In genomic region chr3:124318014-124318413, GRCh38 we compare ENCODE assay signal across 14 cellular contexts.
DNase-seq lines count a peak whose midpoint lies in the region; ATAC-seq and TF ChIP-seq lines count a peak whose summit lies in the region.
"Had no signal": no experiment of that assay in that cellular context is flagged by ENCODE, and none has a peak within 500 bp of the region (broad histone marks: within the 10 kb centered on the region; RNA-seq: fewer than 3 reads in every experiment).

No MANE protein-coding gene starts in this region.

- TF ChIP-seq CTCF in CD8-positive, alpha-beta T cell (IDR thresholded peaks at IDR 0.05): no peak
- TF ChIP-seq CTCF in lower lobe of right lung (IDR thresholded peaks at IDR 0.05): no peak

- peak; percentile 97 for DNase-seq in G401 (ENCODE audit: low spot score)
- peak; percentile 54 for DNase-seq in RPMI7951 (ENCODE audit: low read depth)
- peak; percentile 40 for DNase-seq in mesendoderm
- no peak for DNase-seq in CD8-positive, alpha-beta T cell
- DNase-seq in DMS53 (lab: John Stamatoyannopoulos, UW): no peak
- DNase-seq in lower lobe of right lung: no peak
- DNase-seq: AML-193, HCEC 1CT, Karpas-422, NCI-H2029 treated with DMSO at 0.1 percent for 48 hours, SIG-M5 had no signal

- H3K9me3 ChIP-seq in BLaER1 (no peaks in the 10 kb centered on the region), lower lobe of right lung (no peaks in the 10 kb centered on the region)
- no peaks in the 10 kb centered on the region for H3K9me3 ChIP-seq in CD8-positive, alpha-beta T cell (ENCODE audit: low read length)

- H3K56ac ChIP-seq in mesendoderm (ENCODE audit: low read length): no peak overlapping the region

- H3K27ac ChIP-seq in BLaER1: peak overlapping the region; percentile 51; the same call in 1 of the 2 replicates
- no peak overlapping the region for H3K27ac ChIP-seq in mesendoderm (ENCODE audit: low read depth, low read length)
- no peak overlapping the region for H3K27ac ChIP-seq in CD8-positive, alpha-beta T cell (ENCODE audit: low read depth, low read length)
- no peak overlapping the region for H3K27ac ChIP-seq in lower lobe of right lung

- H4K5ac ChIP-seq in mesendoderm (ENCODE audit: low read length): no peak overlapping the region

- no CpG with 5 or more reads among the region's 3 CpGs for WGBS in mesendoderm (ENCODE audit: extremely low coverage, insufficient coverage, low lambda C conversion rate)

- CTCF ChIA-PET in CD8-positive, alpha-beta T cell (lab: Charles Lee): interaction anchor here (1.3 kb wide), 1 partner anchor 12 kb away, joined by 3 read pairs; no protein-coding TSS in a partner anchor

- intact Hi-C loops in CD8-positive, alpha-beta T cell (cut with DNase I, micrococcal nuclease): no loop called here
- intact Hi-C loops in lower lobe of right lung (cut with DNase I): no loop called here

- no peak overlapping the region for H3K9ac ChIP-seq in BLaER1
- H3K9ac ChIP-seq in mesendoderm (ENCODE audit: low read length): no peak overlapping the region

- H3K4ac ChIP-seq in mesendoderm (ENCODE audit: low read depth, low read length): no peak overlapping the region

- no peak overlapping the region for H2AK5ac ChIP-seq in mesendoderm (ENCODE audit: low read length)

- H2BK5ac ChIP-seq in mesendoderm (ENCODE audit: low read length): no peak overlapping the region

- H3K36me3 Mint-ChIP-seq in CD8-positive, alpha-beta T cell: no peaks in the 10 kb centered on the region

- H3K27me3 ChIP-seq in BLaER1 (no peaks in the 10 kb centered on the region), mesendoderm (ENCODE audit: insufficient read depth, low read length, poor library complexity) (no peaks in the 10 kb centered on the region), lower lobe of right lung (ENCODE audit: low read depth) (no peaks in the 10 kb centered on the region)
- H3K27me3 ChIP-seq in CD8-positive, alpha-beta T cell (ENCODE audit: insufficient read depth, low read length): no peaks in the 10 kb centered on the region

- H3K18ac ChIP-seq in mesendoderm (ENCODE audit: low read length): no peak overlapping the region

- H3K36me3 ChIP-seq in BLaER1 (0 out of 2 replicates have a peak, but pooled peaks cover 5% of the 10 kb centered on the region), mesendoderm (ENCODE audit: control insufficient read depth, insufficient read depth, low read length) (no peaks in the 10 kb centered on the region), lower lobe of right lung (no peaks in the 10 kb centered on the region)
- H3K36me3 ChIP-seq in CD8-positive, alpha-beta T cell (ENCODE audit: insufficient read depth, low read length): no peaks in the 10 kb centered on the region

- POLR2A ChIA-PET in CD8-positive, alpha-beta T cell (lab: Charles Lee): no interaction called here

- no peaks in the 10 kb centered on the region for H3K79me1 ChIP-seq in mesendoderm (ENCODE audit: low read length)

- H2BK120ac ChIP-seq in mesendoderm (ENCODE audit: low read depth, low read length): no peak overlapping the region

- H3K4me2 ChIP-seq in BLaER1 (peak overlapping the region; percentile 44), mesendoderm (ENCODE audit: low read length) (no peak overlapping the region)

- no peaks in the 10 kb centered on the region for H3K4me1 Mint-ChIP-seq in CD8-positive, alpha-beta T cell (ENCODE audit: low read depth)

- no peak overlapping the region for H3K23ac ChIP-seq in mesendoderm (ENCODE audit: low read length)

- no peaks in the 10 kb centered on the region for H4K20me1 ChIP-seq in BLaER1

- no peaks in the 10 kb centered on the region for H3K9me3 Mint-ChIP-seq in CD8-positive, alpha-beta T cell

- no peaks in the 10 kb centered on the region for H3K79me2 ChIP-seq in mesendoderm (ENCODE audit: control insufficient read depth, insufficient read depth, low read length)

- H3K4me3 ChIP-seq in BLaER1: no peak overlapping the region
- H3K4me3 ChIP-seq in mesendoderm (ENCODE audit: low read length): no peak overlapping the region
- no peak overlapping the region for H3K4me3 ChIP-seq in CD8-positive, alpha-beta T cell (ENCODE audit: low read depth, low read length)
- H3K4me3 ChIP-seq in lower lobe of right lung: no peak overlapping the region
- H3K4me3 ChIP-seq: GM12878 had no signal

- no peak overlapping the region for H4K8ac ChIP-seq in mesendoderm (ENCODE audit: low read depth, low read length)

- in situ Hi-C loops in G401 (cut with HindIII; ENCODE audit: low sequenced_read_pairs): no loop called here

- H3K27ac Mint-ChIP-seq in CD8-positive, alpha-beta T cell: no peak overlapping the region

- no peak for ATAC-seq in CD8-positive, alpha-beta T cell
- no peak for ATAC-seq in GM19452 (IDR thresholded peaks at IDR 0.05; ENCODE audit: unreplicated experiment)
- ATAC-seq in lower lobe of right lung: no peak
- ATAC-seq: GM12878 had no signal

- peaks cover 4% of the 10 kb centered on the region for H3K27me3 Mint-ChIP-seq in CD8-positive, alpha-beta T cell (ENCODE audit: low read depth)

- H2BK15ac ChIP-seq in mesendoderm (replicated peaks; ENCODE audit: low read depth): no peak overlapping the region

- H3K4me1 ChIP-seq in BLaER1 (peaks cover 45% of the 10 kb centered on the region), mesendoderm (ENCODE audit: control insufficient read depth, low read depth, low read length) (peaks cover 1% of the 10 kb centered on the region), lower lobe of right lung (no peaks in the 10 kb centered on the region)
- H3K4me1 ChIP-seq in CD8-positive, alpha-beta T cell (ENCODE audit: insufficient read depth, low read length): no peaks in the 10 kb centered on the region

- no peak overlapping the region for H3K4me3 Mint-ChIP-seq in CD8-positive, alpha-beta T cell

Comparison
In these comparisons a context has a peak if more than half of its experiments do, and no peak if none do; other contexts are left out.
1. DNase-seq: peak in G401 (single experiment), RPMI7951 (single experiment) and mesendoderm (single experiment); none in CD8-positive, alpha-beta T cell (0 of 7), DMS53 (single experiment) and lower lobe of right lung (single experiment).